In the genomic region with DNA sequence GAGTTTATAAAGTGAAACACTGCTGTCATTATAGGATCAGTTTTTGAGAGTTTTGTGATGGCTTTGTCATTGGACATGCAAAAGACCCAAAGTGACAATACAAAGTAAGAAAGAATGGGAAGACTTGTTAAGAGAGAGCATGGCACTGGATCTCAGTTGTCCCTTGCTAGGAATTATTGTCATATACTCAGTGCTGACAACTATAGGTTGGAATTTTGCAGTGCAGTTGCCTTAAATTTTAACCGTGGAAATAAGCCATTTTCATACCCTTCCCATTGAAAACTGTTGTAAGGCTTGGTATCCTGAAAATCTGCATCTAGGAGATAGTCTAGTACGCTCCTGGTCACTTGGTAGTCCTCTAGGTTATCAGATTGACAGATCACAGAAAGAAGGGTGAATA, we compare ENCODE assay signal across 14 cellular contexts.
DNase-seq lines count a peak whose midpoint lies in the region; ATAC-seq and TF ChIP-seq lines count a peak whose summit lies in the region.
"Had no signal": no experiment of that assay in that cellular context is flagged by ENCODE, and none has a peak within 500 bp of the region (broad histone marks: within the 10 kb centered on the region; RNA-seq: fewer than 3 reads in every experiment).

No MANE protein-coding gene starts in this region.

- ATAC-seq in psoas muscle (no peak), GM18520 (IDR thresholded peaks at IDR 0.05; ENCODE audit: unreplicated experiment) (no peak)

- in situ Hi-C loops in HAP-1 (cut with MboI; ENCODE audit: low sequenced_read_pairs) = no loop called here

- peak; percentile 9 for TF ChIP-seq CTCF in psoas muscle (IDR thresholded peaks at IDR 0.05)

- H3K27me3 ChIP-seq in psoas muscle (ENCODE audit: insufficient read depth in 3 of 3, low read length in 2 of 3) = no peaks in the 10 kb centered on the region
- H3K27me3 ChIP-seq in HAP-1 (ENCODE audit: low read depth) = 0 out of 2 replicates have a peak, but pooled peaks cover 3% of the 10 kb centered on the region
- H3K27me3 ChIP-seq: colonic mucosa, testis had no signal

- H3K9me3 ChIP-seq in psoas muscle (no peaks in the 10 kb centered on the region), HAP-1 (no peaks in the 10 kb centered on the region)
- H3K9me3 ChIP-seq: colonic mucosa, testis had no signal

- H3K4me3 ChIP-seq in psoas muscle = no peak overlapping the region
- H3K4me3 ChIP-seq in HAP-1 = no peak overlapping the region
- H3K4me3 ChIP-seq: colonic mucosa, testis had no signal

- H3K36me3 ChIP-seq in psoas muscle (ENCODE audit: insufficient read depth in 1 of 2, low read depth in 1 of 2) (no peaks in the 10 kb centered on the region), HAP-1 (replicated peaks) (no peaks in the 10 kb centered on the region)
- H3K36me3 ChIP-seq: colonic mucosa had no signal

- H3K4me1 ChIP-seq in psoas muscle (no peaks in the 10 kb centered on the region), HAP-1 (no peaks in the 10 kb centered on the region)
- H3K4me1 ChIP-seq: colonic mucosa, testis had no signal

- intact Hi-C loops in psoas muscle (cut with DNase I) = loop anchor here in 1 of 2 donors (5.0 kb wide), 1 partner anchor 1339 kb away; no protein-coding TSS in a partner anchor

- no peak overlapping the region for H3K27ac ChIP-seq in psoas muscle
- H3K27ac ChIP-seq: colonic mucosa, testis had no signal

- DNase-seq in NCI-H82 (lab: John Stamatoyannopoulos, UW) = peak; percentile 7
- DNase-seq in NCI-H82 treated with DMSO at 0.1 percent for 48 hours (lab: John Stamatoyannopoulos, UW; ENCODE audit: unreplicated experiment) = no peak
- DNase-seq in SK-N-DZ (ENCODE audit: low spot score) = peak; percentile 46
- peak; percentile 7 for DNase-seq in fibroblast of peridontal ligament (ENCODE audit: extremely low read depth)
- DNase-seq in psoas muscle = no peak
- DNase-seq in HAP-1 (ENCODE audit: low spot score in 2 of 2) = no peak
- DNase-seq in D341Med (ENCODE audit: low spot score) = no peak
- DNase-seq: activated CD4-positive, alpha-beta T cell treated with anti-CD3 and anti-CD28 coated beads, Interleukin-2, amount 50 U/mL, for 48 hours; colonic mucosa; GF-D8; head of caudate nucleus; NCI-H1694; testis had no signal

- WGBS in psoas muscle, 3 donors = 45 to 52% (median 49%) methylated on average over 2 of the region's 2 CpGs

Comparison
In these comparisons a context has a peak if more than half of its experiments do, and no peak if none do; other contexts are left out.
1. DNase-seq: peak in NCI-H82 (single experiment), SK-N-DZ (single experiment) and fibroblast of peridontal ligament (single experiment); none in NCI-H82 treated with DMSO at 0.1 percent for 48 hours (single experiment), psoas muscle (0 of 2), HAP-1 (0 of 2) and D341Med (single experiment).